ENCODE assay signal across 24 cellular contexts in the genomic region with DNA sequence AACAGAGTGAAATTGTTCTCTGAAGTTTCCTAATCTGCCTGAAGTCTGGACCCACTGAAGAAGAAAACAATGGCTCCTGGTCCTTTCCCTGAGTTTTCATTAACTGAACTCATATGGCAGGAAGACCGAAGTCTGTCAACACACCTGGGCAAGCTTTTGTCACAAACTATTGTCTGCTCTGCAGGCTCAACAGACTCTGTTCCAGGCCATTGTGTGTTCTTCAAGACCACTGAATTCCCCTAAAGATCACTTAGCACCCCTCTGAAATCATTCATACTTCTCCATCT. TPM values are rescaled to one million over a fixed set of nuclear protein-coding genes. Genes with fewer than 3 reads are reported as not detected.
"Had no signal": no experiment of that assay in that cellular context is flagged by ENCODE, and none has a peak within 500 bp of the region (broad histone marks: within the 10 kb centered on the region; RNA-seq: fewer than 3 reads in every experiment).

No MANE protein-coding gene starts in this region.

- DNase-seq: heart left ventricle; islet precursor cell; left ventricle myocardium inferior; mesendoderm; naive thymus-derived CD4-positive, alpha-beta T cell; nucleus accumbens; pancreas; posterior cingulate gyrus; retina; sigmoid colon; spleen; stimulated activated CD4-positive, alpha-beta T cell treated with anti-CD3 and anti-CD28 coated beads, Interleukin-4, amount 100 ng/mL, for 24 hours; stimulated activated naive CD4-positive, alpha-beta T cell; uterus had no signal

- H3K9me3 ChIP-seq: heart left ventricle, left ventricle myocardium inferior, pancreas, prostate gland, thoracic aorta, uterus had no signal

- ATAC-seq: heart left ventricle; naive thymus-derived CD4-positive, alpha-beta T cell; stimulated activated effector memory CD8-positive, alpha-beta T cell treated with anti-CD3 and anti-CD28 coated beads, Interleukin-12 subunit alpha, Interleukin-12 subunit beta, amount 100 ng/mL, for 72 hours had no signal

- H3K27ac ChIP-seq: heart left ventricle, left ventricle myocardium inferior, pancreas, prostate gland, sigmoid colon, spleen, thoracic aorta, tibial artery, uterus had no signal

- H3K27me3 ChIP-seq: pancreas, sigmoid colon, tibial artery, uterus had no signal

- H3K36me3 ChIP-seq: heart left ventricle, left ventricle myocardium inferior, pancreas, prostate gland, sigmoid colon, spleen, thoracic aorta, tibial artery, uterus had no signal

- H3K4me3 ChIP-seq: heart left ventricle, left ventricle myocardium inferior, lung, pancreas, prostate gland, sigmoid colon, spleen, thoracic aorta, tibial artery, uterus had no signal

- H3K4me1 ChIP-seq: prostate gland, sigmoid colon, uterus had no signal

- FAIRE-seq: pancreas, small intestine had no signal

RNA-seq across cellular contexts. Expression of a gene that starts 6.6 kb away (rescaled TPM):
- total RNA-seq: kidney epithelial cell; mononuclear cell; myocyte; natural killer cell treated with Interleukin-12 subunit alpha and Interleukin-12 subunit beta and Interleukin-15 and Interleukin-18, amount 100 ng/mL, for 72 hours had no signal
